In genomic region chr6:5567352-5567751, GRCh38 we compare ENCODE assay signal across 29 cellular contexts.
DNase-seq lines count a peak whose midpoint lies in the region; ATAC-seq and FAIRE-seq lines count a peak whose summit lies in the region.
"Had no signal": no experiment of that assay in that cellular context is flagged by ENCODE, and none has a peak within 500 bp of the region (broad histone marks: within the 10 kb centered on the region; RNA-seq: fewer than 3 reads in every experiment).

No MANE protein-coding gene starts in this region.

- H3K36me3 Mint-ChIP-seq in activated naive CD4-positive, alpha-beta T cell treated with anti-CD3 and anti-CD28 coated beads, Interleukin-2, amount 50 U/mL, for 72 hours = peaks cover 10 to 28% of the 10 kb centered on the region in 2 donors
- H3K36me3 Mint-ChIP-seq: natural killer cell; stimulated activated effector memory CD8-positive, alpha-beta T cell treated with anti-CD3 and anti-CD28 coated beads, Interleukin-12 subunit alpha, Interleukin-12 subunit beta, amount 100 ng/mL, for 72 hours had no signal

- peaks cover 8 to 26% of the 10 kb centered on the region in 2 donors for H3K9me3 Mint-ChIP-seq in activated naive CD4-positive, alpha-beta T cell treated with anti-CD3 and anti-CD28 coated beads, Interleukin-2, amount 50 U/mL, for 72 hours
- H3K9me3 Mint-ChIP-seq: central memory CD8-positive, alpha-beta T cell; natural killer cell; stimulated activated effector memory CD8-positive, alpha-beta T cell treated with anti-CD3 and anti-CD28 coated beads, Interleukin-12 subunit alpha, Interleukin-12 subunit beta, amount 100 ng/mL, for 72 hours had no signal

- H3K27ac Mint-ChIP-seq in activated naive CD4-positive, alpha-beta T cell treated with anti-CD3 and anti-CD28 coated beads, Interleukin-2, amount 50 U/mL, for 72 hours = no peak overlapping the region
- H3K27ac Mint-ChIP-seq: GM23338; natural killer cell; stimulated activated effector memory CD8-positive, alpha-beta T cell treated with anti-CD3 and anti-CD28 coated beads, Interleukin-12 subunit alpha, Interleukin-12 subunit beta, amount 100 ng/mL, for 72 hours; WTC11 had no signal

- DNase-seq in GM19239 (ENCODE audit: insufficient read length, low spot score) (no peak), OCI-M1 (lab: John Stamatoyannopoulos, UW) (peak; percentile 16), Ammon's horn (ENCODE audit: low spot score) (no peak)
- DNase-seq in activated naive CD4-positive, alpha-beta T cell treated with anti-CD3 and anti-CD28 coated beads, Interleukin-2, amount 50 U/mL, for 72 hours (ENCODE audit: low spot score in 2 of 2) = no peak
- DNase-seq in activated CD4-positive, alpha-beta T cell treated with anti-CD3 and anti-CD28 coated beads, Interleukin-2, amount 50 U/mL, for 1 hour = no peak
- DNase-seq in NK-92 treated with Interleukin-12 subunit alpha and Interleukin-12 subunit beta, amount 100 ng/mL, for 24 hours (lab: John Stamatoyannopoulos, UW) = no peak
- DNase-seq: ACHN; activated CD4-positive, alpha-beta T cell treated with anti-CD3 and anti-CD28 coated beads, Interleukin-2, amount 50 U/mL, for 4 hours; activated naive CD8-positive, alpha-beta T cell treated with anti-CD3 and anti-CD28 coated beads, Interleukin-2, amount 10 ng/mL, durations not matched to agents 7 days and 5 days; dorsolateral prefrontal cortex; midbrain; natural killer cell; NCI-H2029 treated with DMSO at 0.1 percent for 48 hours; NCI-H345; PC-3; small intestine; stimulated activated CD4-positive, alpha-beta T cell treated with anti-CD3 and anti-CD28 coated beads, Interleukin-2, amount 100 ng/mL, for 24 hours; T-helper 9 cell had no signal

- ATAC-seq in GM18498 (IDR thresholded peaks at IDR 0.05; ENCODE audit: unreplicated experiment) (peak; percentile 68), HG02885 (IDR thresholded peaks at IDR 0.05; ENCODE audit: poor library complexity, unreplicated experiment) (peak; percentile 79)
- ATAC-seq in activated naive CD4-positive, alpha-beta T cell treated with anti-CD3 and anti-CD28 coated beads, Interleukin-2, amount 50 U/mL, for 72 hours = no peak
- ATAC-seq: GM23338, PC-3, Right ventricle myocardium inferior, WTC11 had no signal

- FAIRE-seq in GM19239 (lab: Jason Lieb, UNC) = peak; percentile 62
- FAIRE-seq: D721Med, endothelial cell of umbilical vein, keratinocyte, small intestine, urothelium cell line had no signal

Comparison
In these comparisons a context has a peak if more than half of its experiments do, and no peak if none do; other contexts are left out.
1. ATAC-seq: peak in GM18498 (single experiment) and HG02885 (single experiment); none in activated naive CD4-positive, alpha-beta T cell treated with anti-CD3 and anti-CD28 coated beads, Interleukin-2, amount 50 U/mL, for 72 hours (0 of 2).